8 cellular contexts compared by ENCODE assay signal in genomic region chr13:77026255-77026782, GRCh38. TPM values are rescaled to one million over a fixed set of nuclear protein-coding genes. Genes with fewer than 3 reads are reported as not detected.
DNase-seq lines count a peak whose midpoint lies in the region; FAIRE-seq and TF ChIP-seq lines count a peak whose summit lies in the region.

No MANE protein-coding gene starts in this region.

- no peaks in the 10 kb centered on the region for H3K27me3 Mint-ChIP-seq in T-helper 1 cell treated with Interleukin-12 subunit alpha and Interleukin-12 subunit beta and Interleukin-4 antibody, amounts not matched to agents 30 μg/mL and 1 μg/mL, for 36 hours (ENCODE audit: low read depth)

- in situ Hi-C loops in HAP-1 (cut with MboI; ENCODE audit: low sequenced_read_pairs), result no loop called here

- peak overlapping the region; percentile 92 for H3K27ac Mint-ChIP-seq in T-helper 1 cell treated with Interleukin-12 subunit alpha and Interleukin-12 subunit beta and Interleukin-4 antibody, amounts not matched to agents 30 μg/mL and 1 μg/mL, for 36 hours

- DNase-seq in HAP-1 (ENCODE audit: low spot score in 2 of 2) (peak; percentile 72 to 84), MG63 (peak; percentile 88), hepatic stellate cell (ENCODE audit: low spot score) (peak; percentile 44), retinal pigment epithelial cell (ENCODE audit: low read depth) (no peak), D721Med (ENCODE audit: insufficient read length, low spot score) (no peak)

- H3K9me3 ChIP-seq in HAP-1 (no peaks in the 10 kb centered on the region), MG63 (no peaks in the 10 kb centered on the region)

- H3K36me3 Mint-ChIP-seq in T-helper 1 cell treated with Interleukin-12 subunit alpha and Interleukin-12 subunit beta and Interleukin-4 antibody, amounts not matched to agents 30 μg/mL and 1 μg/mL, for 36 hours (ENCODE audit: low read depth), result peaks cover 17% of the 10 kb centered on the region

- peak overlapping the region; percentile 91 for H3K4me3 ChIP-seq in GM08714 (ENCODE audit: low read length)
- peak overlapping the region; percentile 60 for H3K4me3 ChIP-seq in HAP-1
- H3K4me3 ChIP-seq in MG63, result peak overlapping the region; percentile 67
- H3K4me3 ChIP-seq in retinal pigment epithelial cell (ENCODE audit: low read length), result peak overlapping the region; percentile 85

- no peaks in the 10 kb centered on the region for H3K9me3 Mint-ChIP-seq in T-helper 1 cell treated with Interleukin-12 subunit alpha and Interleukin-12 subunit beta and Interleukin-4 antibody, amounts not matched to agents 30 μg/mL and 1 μg/mL, for 36 hours

- peak overlapping the region; percentile 90 for H3K27ac ChIP-seq in angular gyrus (ENCODE audit: low read depth, low read length)

- TF ChIP-seq CTCF in retinal pigment epithelial cell (conservative IDR thresholded peaks at IDR 0.05; ENCODE audit: low read depth, low read length) (no peak), D721Med (IDR thresholded peaks at IDR 0.05; ENCODE audit: insufficient read depth, missing control alignments) (no peak)

- peaks cover 30% of the 10 kb centered on the region for H3K4me1 ChIP-seq in HAP-1

- no peak for FAIRE-seq in D721Med (lab: Jason Lieb, UNC)

- peak overlapping the region; percentile 97 for H3K4me3 Mint-ChIP-seq in T-helper 1 cell treated with Interleukin-12 subunit alpha and Interleukin-12 subunit beta and Interleukin-4 antibody, amounts not matched to agents 30 μg/mL and 1 μg/mL, for 36 hours

- H3K27me3 ChIP-seq in HAP-1 (ENCODE audit: low read depth), result no peaks in the 10 kb centered on the region
- H3K27me3 ChIP-seq in MG63, result no peaks in the 10 kb centered on the region

- H3K4me1 Mint-ChIP-seq in T-helper 1 cell treated with Interleukin-12 subunit alpha and Interleukin-12 subunit beta and Interleukin-4 antibody, amounts not matched to agents 30 μg/mL and 1 μg/mL, for 36 hours (ENCODE audit: low read depth), result peaks cover 42% of the 10 kb centered on the region

- H3K36me3 ChIP-seq in HAP-1 (replicated peaks) (no peaks in the 10 kb centered on the region; the same call in none of the 2 replicates), MG63 (peaks cover 17% of the 10 kb centered on the region)

RNA-seq across cellular contexts. Expression of gene FBXL3, which starts 0.6 kb away (rescaled TPM):
- total RNA-seq in MG63 (2014; rRNA removed; shearing (Covaris generic); ENCODE audit: low replicate concordance), result 27.3 and 32.5 TPM in 2 replicates

RNA-seq across cellular contexts. Expression of gene CLN5, which starts 34.4 kb away (rescaled TPM):
- 13.5 and 17.1 TPM in 2 replicates for total RNA-seq in MG63 (2014; rRNA removed; shearing (Covaris generic); ENCODE audit: low replicate concordance)

Comparison
In these comparisons a context has a peak if more than half of its experiments do, and no peak if none do; other contexts are left out.
1. DNase-seq: peak in HAP-1 (2 of 2), MG63 (single experiment) and hepatic stellate cell (single experiment); none in retinal pigment epithelial cell (single experiment) and D721Med (single experiment).
2. Peak in every context shown above with its lines, with median percentiles within 50 percentile points of each other: H3K4me3 ChIP-seq.